ENCODE assay signal across 1 cellular context in the genomic region with DNA sequence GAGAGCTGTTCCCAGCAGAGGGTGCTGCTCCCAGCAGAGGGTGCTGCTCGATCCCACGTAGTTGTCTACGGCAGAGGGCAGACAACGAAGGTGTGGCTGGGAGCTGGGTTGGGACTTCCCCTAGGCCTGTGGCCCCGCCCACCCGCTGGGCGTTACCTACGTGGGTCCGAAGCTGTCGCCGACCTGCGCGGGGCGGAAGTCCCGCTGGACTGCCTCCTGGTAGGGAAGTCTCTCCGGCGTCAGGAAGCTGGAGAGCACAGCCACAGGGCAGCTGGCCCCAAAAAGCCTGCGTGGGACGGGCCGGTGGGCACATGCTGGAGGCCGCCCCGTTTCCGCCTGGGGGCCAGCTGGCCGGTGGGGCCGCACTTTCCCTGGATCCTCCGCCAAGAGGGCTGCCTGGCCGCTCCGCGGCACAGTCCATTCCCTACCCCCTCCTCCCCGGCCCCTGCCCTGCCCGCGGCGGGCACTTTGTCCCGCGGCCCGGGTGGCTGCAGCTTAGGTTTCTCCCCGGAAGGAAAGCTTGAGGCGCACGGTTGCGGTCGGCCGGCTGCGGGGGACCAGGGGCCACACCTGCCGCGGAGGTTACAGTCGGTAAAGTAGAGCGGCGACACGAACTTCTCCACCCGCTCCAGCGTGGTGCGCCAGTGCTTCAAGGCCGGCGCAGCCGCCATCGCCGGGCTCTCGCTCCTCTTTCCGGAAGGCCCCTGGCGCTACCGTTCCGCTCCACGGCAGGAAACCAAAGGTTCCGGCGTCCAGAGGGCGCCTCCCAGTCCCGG.
TF ChIP-seq lines count a peak whose summit lies in the region.

A gene (minus strand): TSS at position 695 of the 776 bp plus-strand sequence. CDS start 24 bp downstream, at position 671.

TF ChIP-seq in HepG2, 621 proteins besides CTCF, POLR2A, EP300 and RAD21 (continued from another document and continues in another):
- TF ChIP-seq NCOA5 (CRISPR knock-in tag; IDR thresholded peaks at IDR 0.05) (no peak), HIVEP1 (CRISPR knock-in tag; IDR thresholded peaks at IDR 0.05) (peak; percentile 34; the same call in 1 of the 2 replicates), FOXP1 (IDR thresholded peaks at IDR 0.05) (no peak), FOXP1 (CRISPR knock-in tag; IDR thresholded peaks at IDR 0.05) (peak; percentile 34), PTBP1 (IDR thresholded peaks at IDR 0.05; ENCODE audit: low read depth, low read length, poor library complexity, severe bottlenecking) (no peak), ZNF264 (CRISPR knock-in tag; IDR thresholded peaks at IDR 0.05) (peak; percentile 86), MAFF (IDR thresholded peaks at IDR 0.05; ENCODE audit: low read depth, low read length) (no peak), ZNF816 (CRISPR knock-in tag; IDR thresholded peaks at IDR 0.05; ENCODE audit: borderline replicate concordance) (peak; percentile 19; the same call in 1 of the 2 replicates), CEBPG (CRISPR knock-in tag; IDR thresholded peaks at IDR 0.05) (peak; percentile 44), KLF13 (CRISPR knock-in tag; IDR thresholded peaks at IDR 0.05) (no peak), SMYD3 (CRISPR knock-in tag; IDR thresholded peaks at IDR 0.05) (peak; percentile 89), ZFP62 (CRISPR knock-in tag; IDR thresholded peaks at IDR 0.05) (no peak), ERF (CRISPR knock-in tag; IDR thresholded peaks at IDR 0.05) (peak; percentile 82), NFYC (CRISPR knock-in tag; IDR thresholded peaks at IDR 0.05) (peak; percentile 53), ZNF678 (CRISPR knock-in tag; IDR thresholded peaks at IDR 0.05) (no peak), ZNF136 (CRISPR knock-in tag; IDR thresholded peaks at IDR 0.05; ENCODE audit: low read depth) (peak; percentile 65; the same call in 1 of the 2 replicates), SALL2 (CRISPR knock-in tag; IDR thresholded peaks at IDR 0.05) (peak; percentile 71), HOXA7 (CRISPR knock-in tag; IDR thresholded peaks at IDR 0.05) (no peak), ZNF33A (CRISPR knock-in tag; IDR thresholded peaks at IDR 0.05; ENCODE audit: borderline replicate concordance) (no peak), CEBPB (IDR thresholded peaks at IDR 0.05; ENCODE audit: borderline replicate concordance, low read depth, low read length) (no peak), RFX3 (CRISPR knock-in tag; IDR thresholded peaks at IDR 0.05) (no peak), SP1 (IDR thresholded peaks at IDR 0.05) (no peak), SP1 (CRISPR knock-in tag; IDR thresholded peaks at IDR 0.05) (peak; percentile 87), RBM39 (IDR thresholded peaks at IDR 0.05; ENCODE audit: low read depth, low read length, poor library complexity, severe bottlenecking) (peak; percentile 95), ZNF329 (CRISPR knock-in tag; IDR thresholded peaks at IDR 0.05; ENCODE audit: low read depth) (no peak), ZNF432 (CRISPR knock-in tag; IDR thresholded peaks at IDR 0.05; ENCODE audit: borderline replicate concordance) (no peak), ARNT2 (CRISPR knock-in tag; IDR thresholded peaks at IDR 0.05; ENCODE audit: low read depth) (no peak; the same call in none of the 2 replicates), SNAI1 (CRISPR knock-in tag; IDR thresholded peaks at IDR 0.05; ENCODE audit: borderline replicate concordance) (no peak), GLI4 (CRISPR knock-in tag; IDR thresholded peaks at IDR 0.05; ENCODE audit: borderline replicate concordance) (peak; percentile 91; the same call in 1 of the 2 replicates), ZNF343 (CRISPR knock-in tag; IDR thresholded peaks at IDR 0.05) (peak; percentile 67), ZNF251 (CRISPR knock-in tag; IDR thresholded peaks at IDR 0.05) (no peak), TCF7 (IDR thresholded peaks at IDR 0.05; ENCODE audit: low read depth) (no peak), GZF1 (CRISPR knock-in tag; IDR thresholded peaks at IDR 0.05) (no peak), SRSF4 (IDR thresholded peaks at IDR 0.05; ENCODE audit: low read depth, low read length, poor library complexity, severe bottlenecking) (no peak), KLF11 (CRISPR knock-in tag; IDR thresholded peaks at IDR 0.05) (peak; percentile 78; the same call in 1 of the 2 replicates), ZNF263 (CRISPR knock-in tag; IDR thresholded peaks at IDR 0.05) (0 out of 2 replicates have a peak, but pooled peaks have one; percentile 44), TAF15 (IDR thresholded peaks at IDR 0.05; ENCODE audit: low read depth, low read length, poor library complexity, severe bottlenecking) (peak; percentile 98)
- TF ChIP-seq, protein P1, sequence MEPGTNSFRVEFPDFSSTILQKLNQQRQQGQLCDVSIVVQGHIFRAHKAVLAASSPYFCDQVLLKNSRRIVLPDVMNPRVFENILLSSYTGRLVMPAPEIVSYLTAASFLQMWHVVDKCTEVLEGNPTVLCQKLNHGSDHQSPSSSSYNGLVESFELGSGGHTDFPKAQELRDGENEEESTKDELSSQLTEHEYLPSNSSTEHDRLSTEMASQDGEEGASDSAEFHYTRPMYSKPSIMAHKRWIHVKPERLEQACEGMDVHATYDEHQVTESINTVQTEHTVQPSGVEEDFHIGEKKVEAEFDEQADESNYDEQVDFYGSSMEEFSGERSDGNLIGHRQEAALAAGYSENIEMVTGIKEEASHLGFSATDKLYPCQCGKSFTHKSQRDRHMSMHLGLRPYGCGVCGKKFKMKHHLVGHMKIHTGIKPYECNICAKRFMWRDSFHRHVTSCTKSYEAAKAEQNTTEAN (CRISPR knock-in tag; conservative IDR thresholded peaks at IDR 0.05) = peak; percentile 17; the same call in 1 of the 2 replicates
- TF ChIP-seq, protein P2, sequence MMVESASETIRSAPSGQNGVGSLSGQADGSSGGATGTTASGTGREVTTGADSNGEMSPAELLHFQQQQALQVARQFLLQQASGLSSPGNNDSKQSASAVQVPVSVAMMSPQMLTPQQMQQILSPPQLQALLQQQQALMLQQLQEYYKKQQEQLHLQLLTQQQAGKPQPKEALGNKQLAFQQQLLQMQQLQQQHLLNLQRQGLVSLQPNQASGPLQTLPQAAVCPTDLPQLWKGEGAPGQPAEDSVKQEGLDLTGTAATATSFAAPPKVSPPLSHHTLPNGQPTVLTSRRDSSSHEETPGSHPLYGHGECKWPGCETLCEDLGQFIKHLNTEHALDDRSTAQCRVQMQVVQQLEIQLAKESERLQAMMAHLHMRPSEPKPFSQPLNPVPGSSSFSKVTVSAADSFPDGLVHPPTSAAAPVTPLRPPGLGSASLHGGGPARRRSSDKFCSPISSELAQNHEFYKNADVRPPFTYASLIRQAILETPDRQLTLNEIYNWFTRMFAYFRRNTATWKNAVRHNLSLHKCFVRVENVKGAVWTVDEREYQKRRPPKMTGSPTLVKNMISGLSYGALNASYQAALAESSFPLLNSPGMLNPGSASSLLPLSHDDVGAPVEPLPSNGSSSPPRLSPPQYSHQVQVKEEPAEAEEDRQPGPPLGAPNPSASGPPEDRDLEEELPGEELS (CRISPR knock-in tag; IDR thresholded peaks at IDR 0.05) = peak; percentile 56
- TF ChIP-seq, protein P3, sequence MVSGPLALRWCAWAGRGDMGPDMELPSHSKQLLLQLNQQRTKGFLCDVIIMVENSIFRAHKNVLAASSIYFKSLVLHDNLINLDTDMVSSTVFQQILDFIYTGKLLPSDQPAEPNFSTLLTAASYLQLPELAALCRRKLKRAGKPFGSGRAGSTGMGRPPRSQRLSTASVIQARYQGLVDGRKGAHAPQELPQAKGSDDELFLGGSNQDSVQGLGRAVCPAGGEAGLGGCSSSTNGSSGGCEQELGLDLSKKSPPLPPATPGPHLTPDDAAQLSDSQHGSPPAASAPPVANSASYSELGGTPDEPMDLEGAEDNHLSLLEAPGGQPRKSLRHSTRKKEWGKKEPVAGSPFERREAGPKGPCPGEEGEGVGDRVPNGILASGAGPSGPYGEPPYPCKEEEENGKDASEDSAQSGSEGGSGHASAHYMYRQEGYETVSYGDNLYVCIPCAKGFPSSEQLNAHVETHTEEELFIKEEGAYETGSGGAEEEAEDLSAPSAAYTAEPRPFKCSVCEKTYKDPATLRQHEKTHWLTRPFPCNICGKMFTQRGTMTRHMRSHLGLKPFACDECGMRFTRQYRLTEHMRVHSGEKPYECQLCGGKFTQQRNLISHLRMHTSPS (CRISPR knock-in tag; IDR thresholded peaks at IDR 0.05; ENCODE audit: low read depth) = no peak; the same call in 1 of the 2 replicates
- TF ChIP-seq, protein P4, sequence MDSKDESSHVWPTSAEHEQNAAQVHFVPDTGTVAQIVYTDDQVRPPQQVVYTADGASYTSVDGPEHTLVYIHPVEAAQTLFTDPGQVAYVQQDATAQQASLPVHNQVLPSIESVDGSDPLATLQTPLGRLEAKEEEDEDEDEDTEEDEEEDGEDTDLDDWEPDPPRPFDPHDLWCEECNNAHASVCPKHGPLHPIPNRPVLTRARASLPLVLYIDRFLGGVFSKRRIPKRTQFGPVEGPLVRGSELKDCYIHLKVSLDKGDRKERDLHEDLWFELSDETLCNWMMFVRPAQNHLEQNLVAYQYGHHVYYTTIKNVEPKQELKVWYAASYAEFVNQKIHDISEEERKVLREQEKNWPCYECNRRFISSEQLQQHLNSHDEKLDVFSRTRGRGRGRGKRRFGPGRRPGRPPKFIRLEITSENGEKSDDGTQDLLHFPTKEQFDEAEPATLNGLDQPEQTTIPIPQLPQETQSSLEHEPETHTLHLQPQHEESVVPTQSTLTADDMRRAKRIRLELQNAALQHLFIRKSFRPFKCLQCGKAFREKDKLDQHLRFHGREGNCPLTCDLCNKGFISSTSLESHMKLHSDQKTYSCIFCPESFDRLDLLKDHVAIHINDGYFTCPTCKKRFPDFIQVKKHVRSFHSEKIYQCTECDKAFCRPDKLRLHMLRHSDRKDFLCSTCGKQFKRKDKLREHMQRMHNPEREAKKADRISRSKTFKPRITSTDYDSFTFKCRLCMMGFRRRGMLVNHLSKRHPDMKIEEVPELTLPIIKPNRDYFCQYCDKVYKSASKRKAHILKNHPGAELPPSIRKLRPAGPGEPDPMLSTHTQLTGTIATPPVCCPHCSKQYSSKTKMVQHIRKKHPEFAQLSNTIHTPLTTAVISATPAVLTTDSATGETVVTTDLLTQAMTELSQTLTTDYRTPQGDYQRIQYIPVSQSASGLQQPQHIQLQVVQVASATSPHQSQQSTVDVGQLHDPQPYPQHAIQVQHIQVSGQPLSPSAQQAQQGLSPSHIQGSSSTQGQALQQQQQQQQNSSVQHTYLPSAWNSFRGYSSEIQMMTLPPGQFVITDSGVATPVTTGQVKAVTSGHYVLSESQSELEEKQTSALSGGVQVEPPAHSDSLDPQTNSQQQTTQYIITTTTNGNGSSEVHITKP (CRISPR knock-in tag; IDR thresholded peaks at IDR 0.05; ENCODE audit: low read depth) = peak; percentile 78
- TF ChIP-seq, protein P5, sequence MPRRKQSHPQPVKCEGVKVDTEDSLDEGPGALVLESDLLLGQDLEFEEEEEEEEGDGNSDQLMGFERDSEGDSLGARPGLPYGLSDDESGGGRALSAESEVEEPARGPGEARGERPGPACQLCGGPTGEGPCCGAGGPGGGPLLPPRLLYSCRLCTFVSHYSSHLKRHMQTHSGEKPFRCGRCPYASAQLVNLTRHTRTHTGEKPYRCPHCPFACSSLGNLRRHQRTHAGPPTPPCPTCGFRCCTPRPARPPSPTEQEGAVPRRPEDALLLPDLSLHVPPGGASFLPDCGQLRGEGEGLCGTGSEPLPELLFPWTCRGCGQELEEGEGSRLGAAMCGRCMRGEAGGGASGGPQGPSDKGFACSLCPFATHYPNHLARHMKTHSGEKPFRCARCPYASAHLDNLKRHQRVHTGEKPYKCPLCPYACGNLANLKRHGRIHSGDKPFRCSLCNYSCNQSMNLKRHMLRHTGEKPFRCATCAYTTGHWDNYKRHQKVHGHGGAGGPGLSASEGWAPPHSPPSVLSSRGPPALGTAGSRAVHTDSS (CRISPR knock-in tag; conservative IDR thresholded peaks at IDR 0.05) = no peak
- TF ChIP-seq, protein P6, sequence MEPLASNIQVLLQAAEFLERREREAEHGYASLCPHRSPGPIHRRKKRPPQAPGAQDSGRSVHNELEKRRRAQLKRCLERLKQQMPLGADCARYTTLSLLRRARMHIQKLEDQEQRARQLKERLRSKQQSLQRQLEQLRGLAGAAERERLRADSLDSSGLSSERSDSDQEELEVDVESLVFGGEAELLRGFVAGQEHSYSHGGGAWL (CRISPR knock-in tag; IDR thresholded peaks at IDR 0.05) = peak; percentile 73; the same call in 1 of the 2 replicates
- TF ChIP-seq, protein P7, sequence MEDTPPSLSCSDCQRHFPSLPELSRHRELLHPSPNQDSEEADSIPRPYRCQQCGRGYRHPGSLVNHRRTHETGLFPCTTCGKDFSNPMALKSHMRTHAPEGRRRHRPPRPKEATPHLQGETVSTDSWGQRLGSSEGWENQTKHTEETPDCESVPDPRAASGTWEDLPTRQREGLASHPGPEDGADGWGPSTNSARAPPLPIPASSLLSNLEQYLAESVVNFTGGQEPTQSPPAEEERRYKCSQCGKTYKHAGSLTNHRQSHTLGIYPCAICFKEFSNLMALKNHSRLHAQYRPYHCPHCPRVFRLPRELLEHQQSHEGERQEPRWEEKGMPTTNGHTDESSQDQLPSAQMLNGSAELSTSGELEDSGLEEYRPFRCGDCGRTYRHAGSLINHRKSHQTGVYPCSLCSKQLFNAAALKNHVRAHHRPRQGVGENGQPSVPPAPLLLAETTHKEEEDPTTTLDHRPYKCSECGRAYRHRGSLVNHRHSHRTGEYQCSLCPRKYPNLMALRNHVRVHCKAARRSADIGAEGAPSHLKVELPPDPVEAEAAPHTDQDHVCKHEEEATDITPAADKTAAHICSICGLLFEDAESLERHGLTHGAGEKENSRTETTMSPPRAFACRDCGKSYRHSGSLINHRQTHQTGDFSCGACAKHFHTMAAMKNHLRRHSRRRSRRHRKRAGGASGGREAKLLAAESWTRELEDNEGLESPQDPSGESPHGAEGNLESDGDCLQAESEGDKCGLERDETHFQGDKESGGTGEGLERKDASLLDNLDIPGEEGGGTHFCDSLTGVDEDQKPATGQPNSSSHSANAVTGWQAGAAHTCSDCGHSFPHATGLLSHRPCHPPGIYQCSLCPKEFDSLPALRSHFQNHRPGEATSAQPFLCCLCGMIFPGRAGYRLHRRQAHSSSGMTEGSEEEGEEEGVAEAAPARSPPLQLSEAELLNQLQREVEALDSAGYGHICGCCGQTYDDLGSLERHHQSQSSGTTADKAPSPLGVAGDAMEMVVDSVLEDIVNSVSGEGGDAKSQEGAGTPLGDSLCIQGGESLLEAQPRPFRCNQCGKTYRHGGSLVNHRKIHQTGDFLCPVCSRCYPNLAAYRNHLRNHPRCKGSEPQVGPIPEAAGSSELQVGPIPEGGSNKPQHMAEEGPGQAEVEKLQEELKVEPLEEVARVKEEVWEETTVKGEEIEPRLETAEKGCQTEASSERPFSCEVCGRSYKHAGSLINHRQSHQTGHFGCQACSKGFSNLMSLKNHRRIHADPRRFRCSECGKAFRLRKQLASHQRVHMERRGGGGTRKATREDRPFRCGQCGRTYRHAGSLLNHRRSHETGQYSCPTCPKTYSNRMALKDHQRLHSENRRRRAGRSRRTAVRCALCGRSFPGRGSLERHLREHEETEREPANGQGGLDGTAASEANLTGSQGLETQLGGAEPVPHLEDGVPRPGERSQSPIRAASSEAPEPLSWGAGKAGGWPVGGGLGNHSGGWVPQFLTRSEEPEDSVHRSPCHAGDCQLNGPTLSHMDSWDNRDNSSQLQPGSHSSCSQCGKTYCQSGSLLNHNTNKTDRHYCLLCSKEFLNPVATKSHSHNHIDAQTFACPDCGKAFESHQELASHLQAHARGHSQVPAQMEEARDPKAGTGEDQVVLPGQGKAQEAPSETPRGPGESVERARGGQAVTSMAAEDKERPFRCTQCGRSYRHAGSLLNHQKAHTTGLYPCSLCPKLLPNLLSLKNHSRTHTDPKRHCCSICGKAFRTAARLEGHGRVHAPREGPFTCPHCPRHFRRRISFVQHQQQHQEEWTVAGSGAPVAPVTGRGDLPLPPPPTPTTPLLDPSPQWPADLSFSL (CRISPR knock-in tag; IDR thresholded peaks at IDR 0.05) = no peak
